ENCODE assay signal across 24 cellular contexts in genomic region chr1:201452881-201453280, GRCh38. TPM values are rescaled to one million over a fixed set of nuclear protein-coding genes. Genes with fewer than 3 reads are reported as not detected.
"Had no signal": no experiment of that assay in that cellular context is flagged by ENCODE, and none has a peak within 500 bp of the region (broad histone marks: within the 10 kb centered on the region; RNA-seq: fewer than 3 reads in every experiment).

No MANE protein-coding gene starts in this region.

- H3K4me3 ChIP-seq: coronary artery, gastrocnemius medialis, lung, sigmoid colon, uterus had no signal

- H3K9me3 ChIP-seq: gastrocnemius medialis, sigmoid colon, uterus had no signal

- H3K27me3 ChIP-seq: gastrocnemius medialis, sigmoid colon, uterus had no signal

- H3K4me3 Mint-ChIP-seq: activated B cell treated with CpG ODN at 0.5 μM for 24 hours; activated CD8-positive, alpha-beta T cell treated with anti-CD3 and anti-CD28 coated beads for 36 hours; activated naive CD4-positive, alpha-beta T cell treated with anti-CD3 and anti-CD28 coated beads for 36 hours; activated T-cell treated with anti-CD3 and anti-CD28 coated beads, Interleukin-2, amount 50 U/mL, for 24 hours; brain; nephron progenitor cell; stimulated activated naive B cell treated with anti-CD40 and anti-IgM and Interleukin-4, amounts not matched to agents 10 μg/mL and 1 μg/mL and 100 μg/mL, for 72 hours had no signal

- DNase-seq: activated B cell treated with CpG ODN at 0.5 μM for 24 hours; activated CD4-positive, alpha-beta T cell treated with anti-CD3 and anti-CD28 coated beads for 4 hours; activated CD8-positive, alpha-beta T cell treated with anti-CD3 and anti-CD28 coated beads for 36 hours; activated naive CD4-positive, alpha-beta T cell treated with anti-CD3 and anti-CD28 coated beads for 36 hours; activated T-cell treated with anti-CD3 and anti-CD28 coated beads, Interleukin-2, amount 50 U/mL, for 24 hours; central memory CD4-positive, alpha-beta T cell; erythroblast; head of caudate nucleus; midbrain; nephron progenitor cell; nucleus accumbens; sigmoid colon; stimulated activated naive B cell treated with anti-CD40 and anti-IgM and Interleukin-4, amounts not matched to agents 10 μg/mL and 1 μg/mL and 100 μg/mL, for 72 hours; uterus had no signal

- H3K9me3 Mint-ChIP-seq: activated B cell treated with CpG ODN at 0.5 μM for 24 hours; activated CD8-positive, alpha-beta T cell treated with anti-CD3 and anti-CD28 coated beads for 36 hours; activated naive CD4-positive, alpha-beta T cell treated with anti-CD3 and anti-CD28 coated beads for 36 hours; activated T-cell treated with anti-CD3 and anti-CD28 coated beads, Interleukin-2, amount 50 U/mL, for 24 hours; nephron progenitor cell; stimulated activated naive B cell treated with anti-CD40 and anti-IgM and Interleukin-4, amounts not matched to agents 10 μg/mL and 1 μg/mL and 100 μg/mL, for 72 hours had no signal

- ATAC-seq: activated CD8-positive, alpha-beta T cell treated with anti-CD3 and anti-CD28 coated beads for 36 hours; gastrocnemius medialis; left lobe of liver; stimulated activated naive B cell treated with anti-CD40 and anti-IgM and Interleukin-4, amounts not matched to agents 10 μg/mL and 1 μg/mL and 100 μg/mL, for 72 hours had no signal

- H3K36me3 ChIP-seq: gastrocnemius medialis, sigmoid colon, uterus had no signal

- H3K27ac Mint-ChIP-seq: activated B cell treated with CpG ODN at 0.5 μM for 24 hours; activated CD8-positive, alpha-beta T cell treated with anti-CD3 and anti-CD28 coated beads for 36 hours; activated naive CD4-positive, alpha-beta T cell treated with anti-CD3 and anti-CD28 coated beads for 36 hours; activated T-cell treated with anti-CD3 and anti-CD28 coated beads, Interleukin-2, amount 50 U/mL, for 24 hours; nephron progenitor cell; stimulated activated naive B cell treated with anti-CD40 and anti-IgM and Interleukin-4, amounts not matched to agents 10 μg/mL and 1 μg/mL and 100 μg/mL, for 72 hours had no signal

- FAIRE-seq: endometrium, keratinocyte, TTC549 had no signal

- H3K27ac ChIP-seq: coronary artery, gastrocnemius medialis, sigmoid colon, uterus had no signal

- H3K36me3 Mint-ChIP-seq: brain; stimulated activated naive B cell treated with anti-CD40 and anti-IgM and Interleukin-4, amounts not matched to agents 10 μg/mL and 1 μg/mL and 100 μg/mL, for 72 hours had no signal

RNA-seq across cellular contexts. Expression of gene TNNI1, which starts 31.4 kb away (rescaled TPM):
- total RNA-seq: activated B cell treated with CpG ODN at 0.5 μM for 24 hours; activated CD8-positive, alpha-beta T cell treated with anti-CD3 and anti-CD28 coated beads for 36 hours; activated naive CD4-positive, alpha-beta T cell treated with anti-CD3 and anti-CD28 coated beads for 36 hours; left lobe of liver; renal cortical epithelial cell; sigmoid colon; T-helper 2 cell treated with Interferon-gamma antibody and Interleukin-4, amounts not matched to agents 100 ng/mL and 5 ng/mL, for 36 hours had no signal
- polyA plus RNA-seq: keratinocyte had no signal

RNA-seq across cellular contexts. Expression of gene LAD1, which starts 53.8 kb away (rescaled TPM):
- total RNA-seq: activated B cell treated with CpG ODN at 0.5 μM for 24 hours; activated CD8-positive, alpha-beta T cell treated with anti-CD3 and anti-CD28 coated beads for 36 hours; activated naive CD4-positive, alpha-beta T cell treated with anti-CD3 and anti-CD28 coated beads for 36 hours; sigmoid colon; T-helper 2 cell treated with Interferon-gamma antibody and Interleukin-4, amounts not matched to agents 100 ng/mL and 5 ng/mL, for 36 hours had no signal
